17 cellular contexts compared by ENCODE assay signal in genomic region chr12:3317841-3318501, GRCh38.
DNase-seq lines count a peak whose midpoint lies in the region; ATAC-seq and TF ChIP-seq lines count a peak whose summit lies in the region.
"Had no signal": no experiment of that assay in that cellular context is flagged by ENCODE, and none has a peak within 500 bp of the region (broad histone marks: within the 10 kb centered on the region; RNA-seq: fewer than 3 reads in every experiment).

No MANE protein-coding gene starts in this region.

- POLR2A ChIA-PET in SK-N-SH (lab: Yijun Ruan, JAX): interaction anchor here (0.6 to 1.3 kb wide), 2 partner anchors 10 to 124 kb away, joined by 3 to 4 read pairs; no protein-coding TSS in a partner anchor

- H4K20me1 ChIP-seq in SK-N-SH (ENCODE audit: insufficient read depth) (no peaks in the 10 kb centered on the region), hepatocyte (ENCODE audit: insufficient read depth, poor library complexity, severe bottlenecking) (no peaks in the 10 kb centered on the region)

- no peak; a peak in 1 of 4 replicates for TF ChIP-seq EP300 in SK-N-SH (IDR thresholded peaks at IDR 0.05; ENCODE audit: borderline replicate concordance in 1 of 2, low read depth in 1 of 2, low read length in 1 of 2)

- no peaks in the 10 kb centered on the region for H3K36me3 Mint-ChIP-seq in glutamatergic neuron (ENCODE audit: unreplicated experiment)
- H3K36me3 Mint-ChIP-seq: CD8-positive, alpha-beta T cell had no signal

- H3K9me3 ChIP-seq in SK-N-SH (no peaks in the 10 kb centered on the region), hepatocyte (ENCODE audit: low read depth) (no peaks in the 10 kb centered on the region)
- H3K9me3 ChIP-seq: A549 had no signal

- WGBS in SK-N-SH (ENCODE audit: low lambda C conversion rate): 32% methylated on average over 13 of the region's 13 CpGs
- 83% methylated on average over 13 of the region's 13 CpGs for WGBS in hepatocyte (ENCODE audit: low lambda C conversion rate, missing lambda C conversion rate)

- H2AFZ ChIP-seq in SK-N-SH (ENCODE audit: low read depth) (no peak overlapping the region), hepatocyte (no peak overlapping the region)
- H2AFZ ChIP-seq: GM23338 had no signal

- no peaks in the 10 kb centered on the region for H3K79me2 ChIP-seq in SK-N-SH (ENCODE audit: insufficient read depth)
- H3K79me2 ChIP-seq in hepatocyte: no peaks in the 10 kb centered on the region

- H3K27ac Mint-ChIP-seq in glutamatergic neuron (ENCODE audit: unreplicated experiment): no peak overlapping the region
- H3K27ac Mint-ChIP-seq: CD8-positive, alpha-beta T cell; GM23338 had no signal

- TF ChIP-seq CTCF in SK-N-SH (IDR thresholded peaks at IDR 0.05) (no peak), glutamatergic neuron (IDR thresholded peaks at IDR 0.05; ENCODE audit: partially characterized antibody, unreplicated experiment) (no peak), hepatocyte (IDR thresholded peaks at IDR 0.05; ENCODE audit: poor library complexity) (no peak)

- H3K27ac ChIP-seq in SK-N-SH (ENCODE audit: low read depth in 2 of 2, low read length in 1 of 2): peak overlapping the region in 1 of 2 experiments; percentile 43; a peak in 2 of 4 replicates
- peak overlapping the region; percentile 73 for H3K27ac ChIP-seq in caudate nucleus (ENCODE audit: low read depth, low read length)
- H3K27ac ChIP-seq in hepatocyte: no peak overlapping the region
- H3K27ac ChIP-seq: 22Rv1, A549, HL-60 had no signal

- peaks cover 9% of the 10 kb centered on the region for H3K9me3 Mint-ChIP-seq in glutamatergic neuron (ENCODE audit: unreplicated experiment)
- H3K9me3 Mint-ChIP-seq: CD8-positive, alpha-beta T cell; GM23338 had no signal

- CTCF ChIA-PET in SK-N-SH (lab: Yijun Ruan, JAX): interaction anchor here (0.6 to 7.8 kb wide), 6 partner anchors 19 to 568 kb away, joined by 3 to 156 read pairs (median 4); no protein-coding TSS in a partner anchor

- H3K4me2 ChIP-seq in SK-N-SH (no peak overlapping the region), hepatocyte (no peak overlapping the region)
- H3K4me2 ChIP-seq: A549, GM23338 had no signal

- H3K36me3 ChIP-seq in SK-N-SH (replicated peaks in 1 of 2; ENCODE audit: control insufficient read depth in 1 of 2, insufficient read depth in 2 of 2, low read length in 1 of 2) (no peaks in the 10 kb centered on the region), hepatocyte (replicated peaks; ENCODE audit: insufficient read depth, low read depth) (no peaks in the 10 kb centered on the region)

- peaks cover 8% of the 10 kb centered on the region for H3K27me3 Mint-ChIP-seq in glutamatergic neuron (ENCODE audit: unreplicated experiment)

- ATAC-seq in SK-N-SH treated with all-trans-retinoic acid at 6 μM for 48 hours (no peak), GM18907 (IDR thresholded peaks at IDR 0.05; ENCODE audit: unreplicated experiment) (no peak)
- ATAC-seq: A549; CD8-positive, alpha-beta T cell; GM23338 had no signal

- H3K4me3 Mint-ChIP-seq in glutamatergic neuron (ENCODE audit: unreplicated experiment): peak overlapping the region; percentile 11
- H3K4me3 Mint-ChIP-seq: CD8-positive, alpha-beta T cell; GM23338 had no signal

- H3K4me1 ChIP-seq in SK-N-SH (ENCODE audit: control insufficient read depth in 1 of 2, insufficient read depth in 2 of 2, low read depth in 1 of 2, low read length in 1 of 2) (peaks cover 0 to 34% of the 10 kb centered on the region in 2 experiments; a peak in 2 of 4 replicates), hepatocyte (ENCODE audit: insufficient read depth) (no peaks in the 10 kb centered on the region)
- H3K4me1 ChIP-seq: A549 had no signal

- H3K4me3 ChIP-seq in SK-N-SH (ENCODE audit: low read depth in 2 of 2, low read length in 1 of 2): no peak overlapping the region
- H3K4me3 ChIP-seq in hepatocyte: no peak overlapping the region
- H3K4me3 ChIP-seq: A549, GM23338 had no signal

- H3K4me1 Mint-ChIP-seq in glutamatergic neuron (ENCODE audit: low read depth, unreplicated experiment): peaks cover 35% of the 10 kb centered on the region

- DNase-seq in SK-N-SH (peak; percentile 77), caudate nucleus (lab: John Stamatoyannopoulos, UW) (no peak), glutamatergic neuron (no peak), NAMALWA (ENCODE audit: low spot score) (no peak), hepatocyte (ENCODE audit: low spot score) (no peak)
- DNase-seq: AML-193; Calu3; CD8-positive, alpha-beta T cell; DND-41; EL; HCEC 1CT had no signal

- TF ChIP-seq RAD21 in SK-N-SH (IDR thresholded peaks at IDR 0.05; ENCODE audit: low read length): no peak

- H3F3A ChIP-seq in SK-N-SH (replicated peaks; ENCODE audit: insufficient read depth): no peaks in the 10 kb centered on the region

- peaks cover 9% of the 10 kb centered on the region for H3K27me3 ChIP-seq in SK-N-SH (ENCODE audit: insufficient read depth)
- no peaks in the 10 kb centered on the region for H3K27me3 ChIP-seq in hepatocyte

- H3K9ac ChIP-seq in SK-N-SH: no peak overlapping the region

- H3K9me2 ChIP-seq in SK-N-SH (no peaks in the 10 kb centered on the region), hepatocyte (replicated peaks; ENCODE audit: insufficient read depth) (no peaks in the 10 kb centered on the region)

TF ChIP-seq in SK-N-SH, 30 proteins besides CTCF, POLR2A, EP300 and RAD21:
- no peak for TF ChIP-seq SIN3A (IDR thresholded peaks at IDR 0.05; ENCODE audit: borderline replicate concordance, low read depth, low read length)
- TF ChIP-seq FOXJ3 (CRISPR knock-in tag; IDR thresholded peaks at IDR 0.05): no peak
- TF ChIP-seq RCOR1 (IDR thresholded peaks at IDR 0.05; ENCODE audit: low read length): peak; percentile 51; the same call in 1 of the 2 replicates
- TF ChIP-seq USF1 (IDR thresholded peaks at IDR 0.05; ENCODE audit: borderline replicate concordance, low read depth): no peak
- peak; percentile 63 for TF ChIP-seq GATA2 (CRISPR knock-in tag; IDR thresholded peaks at IDR 0.05)

TF ChIP-seq in SK-N-SH treated with all-trans-retinoic acid at 6 μM for 48 hours, 23 proteins besides CTCF, POLR2A, EP300 and RAD21 (continues in another document):
- TF ChIP-seq ARNTL (CRISPR knock-in tag; IDR thresholded peaks at IDR 0.05; ENCODE audit: borderline replicate concordance, low read depth) (no peak), ZNF70 (CRISPR knock-in tag; IDR thresholded peaks at IDR 0.05) (no peak), PATZ1 (CRISPR knock-in tag; IDR thresholded peaks at IDR 0.05; ENCODE audit: borderline replicate concordance) (no peak), CSDC2 (CRISPR knock-in tag; IDR thresholded peaks at IDR 0.05) (no peak), TSHZ2 (CRISPR knock-in tag; IDR thresholded peaks at IDR 0.05) (no peak), ZC3H10 (CRISPR knock-in tag; IDR thresholded peaks at IDR 0.05) (no peak), SNAI2 (CRISPR knock-in tag; IDR thresholded peaks at IDR 0.05) (no peak), TCF4 (CRISPR knock-in tag; IDR thresholded peaks at IDR 0.05; ENCODE audit: borderline replicate concordance) (no peak; the same call in 1 of the 2 replicates), PPARA (CRISPR knock-in tag; IDR thresholded peaks at IDR 0.05; ENCODE audit: borderline replicate concordance) (no peak), TOX (CRISPR knock-in tag; IDR thresholded peaks at IDR 0.05; ENCODE audit: borderline replicate concordance) (no peak)
